1 cellular context compared by ENCODE assay signal in genomic region chr2:3547915-3548314, GRCh38.
TF ChIP-seq lines count a peak whose summit lies in the region.

No MANE protein-coding gene starts in this region.

TF ChIP-seq in IMR-90, 13 proteins besides CTCF, POLR2A, EP300 and RAD21:
- TF ChIP-seq MAZ (IDR thresholded peaks at IDR 0.05; ENCODE audit: borderline replicate concordance, low read depth, low read length), result no peak
- no peak for TF ChIP-seq USF2 (IDR thresholded peaks at IDR 0.05; ENCODE audit: low read depth, low read length)
- no peak for TF ChIP-seq CHD1 (IDR thresholded peaks at IDR 0.05; ENCODE audit: low read depth, low read length)
- TF ChIP-seq RFX5 (IDR thresholded peaks at IDR 0.05; ENCODE audit: low read depth, low read length), result no peak
- TF ChIP-seq ELK1 (IDR thresholded peaks at IDR 0.05; ENCODE audit: borderline replicate concordance, low read depth, low read length), result no peak
- TF ChIP-seq SMC3 (IDR thresholded peaks at IDR 0.05; ENCODE audit: low read depth, low read length), result no peak
- no peak for TF ChIP-seq NFE2L2 (IDR thresholded peaks at IDR 0.05; ENCODE audit: low read depth, low read length)
- no peak for TF ChIP-seq CEBPB (IDR thresholded peaks at IDR 0.05; ENCODE audit: low read depth, low read length)
- no peak for TF ChIP-seq MXI1 (IDR thresholded peaks at IDR 0.05; ENCODE audit: borderline replicate concordance, low read depth, low read length)
